27 cellular contexts compared by ENCODE assay signal in the genomic region with DNA sequence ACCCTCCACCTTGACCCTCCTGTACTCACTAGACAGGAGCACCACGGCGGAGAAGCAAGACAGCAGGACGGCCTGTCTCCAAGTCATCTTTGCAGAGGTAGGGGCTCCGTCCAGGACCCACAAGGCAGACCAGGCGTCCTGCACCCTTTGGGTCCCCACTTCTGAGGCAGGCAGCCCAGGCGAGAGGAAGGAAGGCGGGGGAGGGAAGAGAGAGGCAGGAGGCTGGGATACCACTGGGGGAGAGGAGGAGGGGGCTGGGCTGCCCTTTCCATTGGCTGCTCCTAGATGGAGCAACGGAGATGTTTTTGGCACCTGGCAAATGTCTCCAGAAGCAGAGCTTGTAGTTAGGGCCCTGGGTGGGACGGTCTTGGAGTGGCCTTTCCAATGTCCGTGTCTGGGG. TPM values are rescaled to one million over a fixed set of nuclear protein-coding genes. Genes with fewer than 3 reads are reported as not detected.
DNase-seq lines count a peak whose midpoint lies in the region; ATAC-seq, FAIRE-seq and TF ChIP-seq lines count a peak whose summit lies in the region.
"Had no signal": no experiment of that assay in that cellular context is flagged by ENCODE, and none has a peak within 500 bp of the region (broad histone marks: within the 10 kb centered on the region; RNA-seq: fewer than 3 reads in every experiment).

A gene with protein sequence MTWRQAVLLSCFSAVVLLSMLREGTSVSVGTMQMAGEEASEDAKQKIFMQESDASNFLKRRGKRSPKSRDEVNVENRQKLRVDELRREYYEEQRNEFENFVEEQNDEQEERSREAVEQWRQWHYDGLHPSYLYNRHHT (minus strand): TSS at position 203 of the 400 bp plus-strand sequence. CDS start 116 bp downstream, at position 87.

- H2AK5ac ChIP-seq in H1 (ENCODE audit: low read depth, low read length) (no peak within 1 kb of the TSS), neuronal stem cell (ENCODE audit: low read depth, low read length) (no peak within 1 kb of the TSS)

- H3K9me3 ChIP-seq in BLaER1 treated with 17β-estradiol and CSF1 and Interleukin-3, amounts not matched to agents 10 nM and 100 nM (replicated peaks in 1 of 11) = no peaks in the 10 kb centered on the region
- H3K9me3 ChIP-seq in H1 (ENCODE audit: insufficient read depth in 2 of 2, low read depth in 1 of 2, low read length in 1 of 2) = no peaks in the 10 kb centered on the region
- H3K9me3 ChIP-seq in neuronal stem cell (replicated peaks in 1 of 2; ENCODE audit: control insufficient read depth in 2 of 2, insufficient read depth in 1 of 2, low read depth in 1 of 2, low read length in 2 of 2) = no peaks in the 10 kb centered on the region
- H3K9me3 ChIP-seq: SJCRH30 had no signal

- WGBS in H1 (ENCODE audit: extremely low coverage in 1 of 2, insufficient coverage in 1 of 2, insufficient read length in 1 of 2, insufficient replicate concordance in 2 of 2, low coverage in 1 of 2, low lambda C conversion rate in 2 of 2, missing lambda C conversion rate in 1 of 2), 2 experiments = 64% methylated on average over 10 of the region's 10 CpGs; no CpG with 5 or more reads in 1 of the 2 experiments
- WGBS in neuronal stem cell (ENCODE audit: extremely low coverage in 2 of 2, insufficient read length in 2 of 2, insufficient replicate concordance in 1 of 2), 2 donors = no CpG with 5 or more reads among the region's 10 CpGs

- H2AFZ ChIP-seq in H1 (ENCODE audit: low read length) (0 out of 2 replicates have a peak within 1 kb of the TSS, but pooled peaks have one; percentile 39), neuronal stem cell (ENCODE audit: low read length) (peak within 1 kb of the TSS; percentile 17)
- H2AFZ ChIP-seq: GM23248, PC-9 had no signal

- H4K20me1 ChIP-seq in BLaER1 treated with 17β-estradiol and CSF1 and Interleukin-3, amounts not matched to agents 10 nM and 100 nM = no peaks in the 10 kb centered on the region
- no peaks in the 10 kb centered on the region for H4K20me1 ChIP-seq in H1 (replicated peaks in 1 of 2; ENCODE audit: control insufficient read depth in 1 of 2, insufficient read depth in 2 of 2, low read length in 2 of 2)

- DNase-seq in H1 (ENCODE audit: low read depth in 1 of 2, low spot score in 2 of 2) (no peak), neuronal stem cell (ENCODE audit: low spot score) (no peak), endothelial cell (ENCODE audit: low spot score) (no peak)
- DNase-seq in stimulated activated CD8-positive, alpha-beta memory T cell treated with anti-CD3 and anti-CD28 coated beads, Interleukin-4, amount 100 ng/mL, for 48 hours = no peak
- DNase-seq: C1 segment of cervical spinal cord; CD4-positive, alpha-beta memory T cell; COR-L47; GM23248; HCEC 1CT; Kasumi-1; NCI-H1105 treated with DMSO at 0.1 percent for 48 hours; NCI-H2029; NCI-H446 treated with DMSO at 0.1 percent for 48 hours; NCI-H526; PC-9; SJCRH30 had no signal

- peak within 1 kb of the TSS in 2 of 3 donors; percentile 46 to 67 for H3K27ac Mint-ChIP-seq in IgD-negative memory B cell
- H3K27ac Mint-ChIP-seq in endothelial cell (ENCODE audit: unreplicated experiment) = no peak within 1 kb of the TSS
- H3K27ac Mint-ChIP-seq: CD4-positive, alpha-beta memory T cell had no signal

- peak within 1 kb of the TSS; percentile 82; the same call in 1 of the 2 replicates for H2BK20ac ChIP-seq in H1 (ENCODE audit: low read length)

- H3K36me3 Mint-ChIP-seq in IgD-negative memory B cell (no peaks in the 10 kb centered on the region), endothelial cell (ENCODE audit: low read depth, unreplicated experiment) (no peaks in the 10 kb centered on the region)
- H3K36me3 Mint-ChIP-seq: CD4-positive, alpha-beta memory T cell had no signal

- H2BK15ac ChIP-seq in H1 (ENCODE audit: low read length) = no peak within 1 kb of the TSS
- no peak within 1 kb of the TSS for H2BK15ac ChIP-seq in neuronal stem cell (ENCODE audit: low read length)

- H4K8ac ChIP-seq in H1 (ENCODE audit: extremely low read depth, insufficient read depth, low read length) = no peak within 1 kb of the TSS; the same call in 1 of the 2 replicates
- no peak within 1 kb of the TSS for H4K8ac ChIP-seq in neuronal stem cell (ENCODE audit: low read depth, low read length)

- H3K23ac ChIP-seq in H1 (ENCODE audit: insufficient read length) (no peak within 1 kb of the TSS), neuronal stem cell (ENCODE audit: low read depth, low read length, poor library complexity) (peak within 1 kb of the TSS; percentile 25)

- H3K9ac ChIP-seq in BLaER1 treated with 17β-estradiol and CSF1 and Interleukin-3, amounts not matched to agents 10 nM and 100 nM = no peak within 1 kb of the TSS
- H3K9ac ChIP-seq in H1 (replicated peaks in 1 of 4; ENCODE audit: extremely low read depth in 1 of 4, low read depth in 3 of 4, low read length in 3 of 4) = no peak within 1 kb of the TSS
- no peak within 1 kb of the TSS for H3K9ac ChIP-seq in neuronal stem cell (ENCODE audit: low read depth, low read length, poor library complexity)
- H3K9ac ChIP-seq: GM23248 had no signal

- H3K4ac ChIP-seq in H1 (replicated peaks; ENCODE audit: insufficient read length, low read depth, low read length) (peak within 1 kb of the TSS; percentile 74), neuronal stem cell (ENCODE audit: low read length) (no peak within 1 kb of the TSS)

- H2BK12ac ChIP-seq in H1 (ENCODE audit: low read depth, low read length) (peak within 1 kb of the TSS; percentile 55; the same call in 1 of the 2 replicates), neuronal stem cell (ENCODE audit: low read length) (no peak within 1 kb of the TSS)

- no peak within 1 kb of the TSS for H2BK5ac ChIP-seq in H1 (ENCODE audit: low read depth, low read length)
- no peak within 1 kb of the TSS for H2BK5ac ChIP-seq in neuronal stem cell (ENCODE audit: low read length)

- H3K9me3 Mint-ChIP-seq in IgD-negative memory B cell (no peaks in the 10 kb centered on the region), endothelial cell (ENCODE audit: unreplicated experiment) (no peaks in the 10 kb centered on the region)
- H3K9me3 Mint-ChIP-seq: CD4-positive, alpha-beta memory T cell had no signal

- no peak for TF ChIP-seq RAD21 in H1 (IDR thresholded peaks at IDR 0.05 in 1 of 2, conservative IDR thresholded peaks at IDR 0.05 in 1 of 2; ENCODE audit: low read depth in 2 of 2, low read length in 2 of 2)

- H3K27me3 Mint-ChIP-seq in IgD-negative memory B cell (peaks cover 4% of the 10 kb centered on the region), endothelial cell (ENCODE audit: unreplicated experiment) (peaks cover 3% of the 10 kb centered on the region)

- FAIRE-seq in H1 (lab: Jason Lieb, UNC) = no peak
- FAIRE-seq: A204.1, G401.6, GM12878 had no signal

- no peak within 1 kb of the TSS for H3K56ac ChIP-seq in H1 (replicated peaks; ENCODE audit: insufficient read length, low read depth, low read length)

- H3K4me2 ChIP-seq in BLaER1 treated with 17β-estradiol and CSF1 and Interleukin-3, amounts not matched to agents 10 nM and 100 nM = peak within 1 kb of the TSS in 8 of 11 experiments; percentile 7 to 54 (median 48); a peak in 14 of 22 replicates
- H3K4me2 ChIP-seq in H1 (ENCODE audit: insufficient read depth in 1 of 2, low read depth in 2 of 2, low read length in 2 of 2) (peak within 1 kb of the TSS; percentile 55 to 56), neuronal stem cell (ENCODE audit: insufficient read depth, low read length, poor library complexity, severe bottlenecking) (no peak within 1 kb of the TSS)
- H3K4me2 ChIP-seq: PC-9 had no signal

- H3K4me3 Mint-ChIP-seq in IgD-negative memory B cell (no peak within 1 kb of the TSS), endothelial cell (ENCODE audit: unreplicated experiment) (no peak within 1 kb of the TSS)
- H3K4me3 Mint-ChIP-seq: CD4-positive, alpha-beta memory T cell had no signal

- H3K79me1 ChIP-seq in H1 (ENCODE audit: low read depth, low read length) = no peaks in the 10 kb centered on the region
- H3K79me1 ChIP-seq in neuronal stem cell (ENCODE audit: low read depth, low read length) = no peaks in the 10 kb centered on the region

- H3K18ac ChIP-seq in H1 (ENCODE audit: extremely low read depth, low read length) (no peak within 1 kb of the TSS), neuronal stem cell (ENCODE audit: low read length) (peak within 1 kb of the TSS; percentile 45)

- H4K91ac ChIP-seq in H1 (replicated peaks; ENCODE audit: insufficient read length, low read length) = peak within 1 kb of the TSS; percentile 0
- H4K91ac ChIP-seq in neuronal stem cell (ENCODE audit: low read depth, low read length, poor library complexity) = no peak within 1 kb of the TSS

- POLR2A ChIA-PET in H1 (lab: Charles Lee; ENCODE audit: partially characterized antibody) = no interaction called here

- H3K36me3 ChIP-seq in BLaER1 treated with 17β-estradiol and CSF1 and Interleukin-3, amounts not matched to agents 10 nM and 100 nM = no peaks in the 10 kb centered on the region
- H3K36me3 ChIP-seq in H1 (ENCODE audit: control insufficient read depth in 2 of 4, insufficient read depth in 4 of 4, low read length in 3 of 4) (no peaks in the 10 kb centered on the region), neuronal stem cell (replicated peaks in 1 of 2; ENCODE audit: control insufficient read depth in 2 of 2, insufficient read depth in 2 of 2, low read length in 2 of 2) (no peaks in the 10 kb centered on the region)
- H3K36me3 ChIP-seq: SJCRH30 had no signal

- H4K5ac ChIP-seq in H1 (ENCODE audit: insufficient read length, low read depth, low read length) = no peak within 1 kb of the TSS

- H3K79me2 ChIP-seq in H1 (ENCODE audit: control insufficient read depth in 1 of 2, insufficient read depth in 2 of 2, low read length in 2 of 2) = no peaks in the 10 kb centered on the region

- H3K4me1 Mint-ChIP-seq in IgD-negative memory B cell (no peaks in the 10 kb centered on the region), endothelial cell (ENCODE audit: unreplicated experiment) (peaks cover 7% of the 10 kb centered on the region)
- H3K4me1 Mint-ChIP-seq: CD4-positive, alpha-beta memory T cell had no signal

- ATAC-seq in HG02981 (IDR thresholded peaks at IDR 0.05; ENCODE audit: unreplicated experiment) = no peak
- ATAC-seq: GM12878, Right ventricle myocardium inferior had no signal

- H3K14ac ChIP-seq in H1 (ENCODE audit: insufficient read length) = no peak within 1 kb of the TSS
- peak within 1 kb of the TSS; percentile 67 for H3K14ac ChIP-seq in neuronal stem cell (ENCODE audit: low read length)

- CTCF ChIA-PET in H1 (lab: Charles Lee; ENCODE audit: partially characterized antibody) = interaction anchor here (1.5 kb wide), 1 partner anchor 303 kb away, joined by 3 read pairs; no protein-coding TSS in a partner anchor

- no peak within 1 kb of the TSS for H3K27ac ChIP-seq in BLaER1 treated with 17β-estradiol and CSF1 and Interleukin-3, amounts not matched to agents 10 nM and 100 nM
- H3K27ac ChIP-seq in H1 (ENCODE audit: low read depth, low read length) (no peak within 1 kb of the TSS), neuronal stem cell (replicated peaks; ENCODE audit: low read length) (no peak within 1 kb of the TSS)
- H3K27ac ChIP-seq: GM23248, PC-9, SJCRH30 had no signal

- H2BK120ac ChIP-seq in H1 (replicated peaks; ENCODE audit: low read depth, low read length) = peak within 1 kb of the TSS; percentile 43
- no peak within 1 kb of the TSS for H2BK120ac ChIP-seq in neuronal stem cell (ENCODE audit: low read depth, low read length)

- H3K4me3 ChIP-seq in BLaER1 treated with 17β-estradiol and CSF1 and Interleukin-3, amounts not matched to agents 10 nM and 100 nM = no peak within 1 kb of the TSS
- H3K4me3 ChIP-seq in H1 (ENCODE audit: extremely low read depth in 1 of 4, insufficient read depth in 2 of 4, low read depth in 3 of 4, low read length in 4 of 4) (peak within 1 kb of the TSS in 1 of 4 experiments; percentile 18; a peak in 1 of 8 replicates), neuronal stem cell (ENCODE audit: low read length in 2 of 2) (no peak within 1 kb of the TSS)
- H3K4me3 ChIP-seq: GM12878, GM23248, PC-9, SJCRH30 had no signal

- H3K27me3 ChIP-seq in BLaER1 treated with 17β-estradiol and CSF1 and Interleukin-3, amounts not matched to agents 10 nM and 100 nM = no peaks in the 10 kb centered on the region
- no peaks in the 10 kb centered on the region for H3K27me3 ChIP-seq in H1 (replicated peaks in 1 of 4; ENCODE audit: control insufficient read depth in 3 of 4, extremely low read depth in 1 of 4, insufficient read depth in 3 of 4, low read length in 3 of 4)
- peaks cover 0 to 5% (median 0%) of the 10 kb centered on the region in 3 experiments for H3K27me3 ChIP-seq in neuronal stem cell (ENCODE audit: control insufficient read depth in 3 of 3, insufficient read depth in 3 of 3, low read depth in 1 of 3, low read length in 3 of 3)
- H3K27me3 ChIP-seq: SJCRH30 had no signal

- TF ChIP-seq EP300 in H1 (IDR thresholded peaks at IDR 0.05; ENCODE audit: borderline replicate concordance in 1 of 2, low read depth in 2 of 2, low read length in 2 of 2) = no peak

- H3K4me1 ChIP-seq in BLaER1 treated with 17β-estradiol and CSF1 and Interleukin-3, amounts not matched to agents 10 nM and 100 nM = peaks cover 0 to 23% (median 14%) of the 10 kb centered on the region in 10 experiments; a peak in 13 of 20 replicates
- H3K4me1 ChIP-seq in H1 (replicated peaks in 1 of 4; ENCODE audit: control insufficient read depth in 3 of 4, insufficient read depth in 4 of 4, low read length in 3 of 4) = peaks cover 4 to 20% (median 10%) of the 10 kb centered on the region in 4 experiments
- no peaks in the 10 kb centered on the region for H3K4me1 ChIP-seq in neuronal stem cell (ENCODE audit: control insufficient read depth in 2 of 2, insufficient read depth in 1 of 2, low read depth in 1 of 2, low read length in 2 of 2)

- no peak for TF ChIP-seq CTCF in H1 (IDR thresholded peaks at IDR 0.05; ENCODE audit: control extremely low read depth in 1 of 3, insufficient read depth in 1 of 3, low read depth in 1 of 3, low read length in 3 of 3)
- no peak for TF ChIP-seq CTCF in endothelial cell (IDR thresholded peaks at IDR 0.05; ENCODE audit: unreplicated experiment)

- no peak for TF ChIP-seq POLR2A in H1 (IDR thresholded peaks at IDR 0.05; ENCODE audit: control extremely low read depth in 1 of 2, low read depth in 2 of 2, low read length in 2 of 2)

- peaks cover 2% of the 10 kb centered on the region; the same call in 1 of the 2 replicates for H3K23me2 ChIP-seq in H1 (ENCODE audit: low read depth, low read length)

RNA-seq across cellular contexts. Expression of the gene that starts here (rescaled TPM):
- polyA plus RNA-seq in IgD-negative memory B cell (not detected), H1 (2011; rRNA removed) (1.2 and 1.8 TPM in 2 replicates)
- total RNA-seq in H1 (2021; fragmentation: NEBNext Ultra II Directional; extraction: Animal tissue kit (Norgen Biotek cat#: 25700)) = 4.1 and 4.6 TPM in 2 replicates
- 2.0 TPM for polyA plus RNA-seq in H1 (2011; cell fraction: cytosol; rRNA removed)
- polyA plus RNA-seq in H1 (2011; cell fraction: nucleus; rRNA removed) = 0.76 TPM
- polyA plus RNA-seq in H1 (2012, experiment 1 of 2) = 1.4 to 3.9 TPM (median 2.9 TPM) in 4 replicates
- 4.4 TPM for polyA plus RNA-seq in H1 (2012, experiment 2 of 2)
- 2.1 TPM for polyA plus RNA-seq in H1 (2013, experiment 1 of 2)
- 2.7 TPM for polyA plus RNA-seq in H1 (2013, experiment 2 of 2)
- polyA minus RNA-seq in H1 (2011; rRNA and poly(A)+ RNA removed) = 0.32 TPM in 1 of 2 replicates, not detected in the other
- not detected for polyA minus RNA-seq in H1 (2011; cell fraction: cytosol; rRNA and poly(A)+ RNA removed)
- polyA minus RNA-seq in H1 (2011; cell fraction: nucleus; rRNA and poly(A)+ RNA removed) = not detected
- not detected for polyA plus RNA-seq in neuronal stem cell (2013, experiment 1 of 2)
- polyA plus RNA-seq in neuronal stem cell (2013, experiment 2 of 2) = not detected
- total RNA-seq in endothelial cell (ENCODE audit: unreplicated experiment) = not detected
- total RNA-seq: CD4-positive, alpha-beta memory T cell; GM12878; GM23248; HT-29; M059J; PC-9; Right ventricle myocardium inferior; RPMI7951; SJCRH30 had no signal
- polyA plus RNA-seq: AG04450; CD4-positive, alpha-beta memory T cell; GM23248 had no signal
